ENCODE assay signal across 20 cellular contexts in genomic region chr4:2072971-2073807, GRCh38. TPM values are rescaled to one million over a fixed set of nuclear protein-coding genes. Genes with fewer than 3 reads are reported as not detected.
DNase-seq lines count a peak whose midpoint lies in the region; FAIRE-seq and TF ChIP-seq lines count a peak whose summit lies in the region.
"Had no signal": no experiment of that assay in that cellular context is flagged by ENCODE, and none has a peak within 500 bp of the region (broad histone marks: within the 10 kb centered on the region; RNA-seq: fewer than 3 reads in every experiment).

No MANE protein-coding gene starts in this region.

- no peak overlapping the region for H3K23ac ChIP-seq in H1 (ENCODE audit: insufficient read length)

- no peak for FAIRE-seq in H1 (lab: Jason Lieb, UNC)
- FAIRE-seq: HTR-8/SVneo, RCC 7860 had no signal

- no peak overlapping the region for H4K91ac ChIP-seq in H1 (replicated peaks; ENCODE audit: insufficient read length, low read length)

- POLR2A ChIA-PET in HEK293 (lab: Yijun Ruan, JAX) (interaction anchor here (0.6 to 0.9 kb wide), 2 partner anchors 10 to 81 kb away, joined by 3 to 8 read pairs; no protein-coding TSS in a partner anchor), H1 (lab: Charles Lee; ENCODE audit: partially characterized antibody) (interaction anchor here (2.2 kb wide), 1 partner anchor 12 kb away, joined by 6 read pairs; no protein-coding TSS in a partner anchor)

- H3K27ac ChIP-seq in HEK293 (ENCODE audit: extremely low read depth, low read depth, low read length) (no peak overlapping the region), H1 (ENCODE audit: low read depth, low read length) (no peak overlapping the region), sigmoid colon (no peak overlapping the region)
- H3K27ac ChIP-seq: BLaER1 treated with 17β-estradiol and CSF1 and Interleukin-3, amounts not matched to agents 10 nM and 100 nM had no signal

- H4K20me1 ChIP-seq in H1 (replicated peaks in 1 of 2; ENCODE audit: control insufficient read depth in 1 of 2, insufficient read depth in 2 of 2, low read length in 2 of 2): peaks cover 0 to 8% of the 10 kb centered on the region in 2 experiments

- H2BK5ac ChIP-seq in H1 (ENCODE audit: low read depth, low read length): no peak overlapping the region

- no peak overlapping the region for H3K4me2 ChIP-seq in H1 (ENCODE audit: insufficient read depth in 1 of 2, low read depth in 2 of 2, low read length in 2 of 2)

- no peak overlapping the region for H2BK120ac ChIP-seq in H1 (replicated peaks; ENCODE audit: low read depth, low read length)

- TF ChIP-seq POLR2A in H1 (IDR thresholded peaks at IDR 0.05; ENCODE audit: control extremely low read depth in 1 of 2, low read depth in 2 of 2, low read length in 2 of 2): no peak
- no peak for TF ChIP-seq POLR2A in sigmoid colon (IDR thresholded peaks at IDR 0.05)

- H3K36me3 ChIP-seq in HEK293 (ENCODE audit: control insufficient read depth in 2 of 2, insufficient read depth in 1 of 2, low read length in 2 of 2) (peaks cover 0 to 5% of the 10 kb centered on the region in 2 experiments; a peak in 1 of 3 replicates), H1 (ENCODE audit: control insufficient read depth in 2 of 4, insufficient read depth in 4 of 4, low read length in 3 of 4) (no peaks in the 10 kb centered on the region), sigmoid colon (no peaks in the 10 kb centered on the region)
- H3K36me3 ChIP-seq: BLaER1 treated with 17β-estradiol and CSF1 and Interleukin-3, amounts not matched to agents 10 nM and 100 nM had no signal

- no peak for TF ChIP-seq RAD21 in H1 (IDR thresholded peaks at IDR 0.05 in 1 of 2, conservative IDR thresholded peaks at IDR 0.05 in 1 of 2; ENCODE audit: low read depth in 2 of 2, low read length in 2 of 2)

- no peak overlapping the region for H4K5ac ChIP-seq in H1 (ENCODE audit: insufficient read length, low read depth, low read length)

- H3K4me3 ChIP-seq in HEK293 (ENCODE audit: low read depth, low read length): no peak overlapping the region
- H3K4me3 ChIP-seq in H1 (ENCODE audit: extremely low read depth in 1 of 4, insufficient read depth in 2 of 4, low read depth in 3 of 4, low read length in 4 of 4): no peak overlapping the region
- no peak overlapping the region for H3K4me3 ChIP-seq in sigmoid colon
- H3K4me3 ChIP-seq: BLaER1 treated with 17β-estradiol and CSF1 and Interleukin-3, amounts not matched to agents 10 nM and 100 nM had no signal

- H3K18ac ChIP-seq in H1 (ENCODE audit: extremely low read depth, low read length): no peak overlapping the region

- no peaks in the 10 kb centered on the region for H3K79me1 ChIP-seq in H1 (ENCODE audit: low read depth, low read length)

- no peak overlapping the region for H2BK20ac ChIP-seq in H1 (ENCODE audit: low read length)

- H3K14ac ChIP-seq in H1 (ENCODE audit: insufficient read length): no peak overlapping the region

- no peaks in the 10 kb centered on the region; the same call in 1 of the 2 replicates for H3K23me2 ChIP-seq in H1 (ENCODE audit: low read depth, low read length)

- H3K4ac ChIP-seq in H1 (replicated peaks; ENCODE audit: insufficient read length, low read depth, low read length): no peak overlapping the region

- H3K56ac ChIP-seq in H1 (replicated peaks; ENCODE audit: insufficient read length, low read depth, low read length): no peak overlapping the region

- H3K9ac ChIP-seq in H1 (replicated peaks in 1 of 4; ENCODE audit: extremely low read depth in 1 of 4, low read depth in 3 of 4, low read length in 3 of 4): no peak overlapping the region
- H3K9ac ChIP-seq: BLaER1 treated with 17β-estradiol and CSF1 and Interleukin-3, amounts not matched to agents 10 nM and 100 nM had no signal

- H2AK5ac ChIP-seq in H1 (ENCODE audit: low read depth, low read length): no peak overlapping the region; the same call in 1 of the 2 replicates

- TF ChIP-seq EP300 in H1 (IDR thresholded peaks at IDR 0.05; ENCODE audit: borderline replicate concordance in 1 of 2, low read depth in 2 of 2, low read length in 2 of 2): no peak
- TF ChIP-seq EP300 in sigmoid colon (IDR thresholded peaks at IDR 0.05): no peak

- H3K9me3 ChIP-seq in HEK293 (ENCODE audit: control insufficient read depth, insufficient read depth, low read depth, low read length): no peaks in the 10 kb centered on the region
- H3K9me3 ChIP-seq in H1 (ENCODE audit: insufficient read depth in 2 of 2, low read depth in 1 of 2, low read length in 1 of 2): no peaks in the 10 kb centered on the region
- no peaks in the 10 kb centered on the region for H3K9me3 ChIP-seq in sigmoid colon
- H3K9me3 ChIP-seq: BLaER1 treated with 17β-estradiol and CSF1 and Interleukin-3, amounts not matched to agents 10 nM and 100 nM had no signal

- no peak overlapping the region for H2BK12ac ChIP-seq in H1 (ENCODE audit: low read depth, low read length)

- no peak for TF ChIP-seq CTCF in HEK293 (tag by site-specific recombination; IDR thresholded peaks at IDR 0.05)
- no peak for TF ChIP-seq CTCF in H1 (IDR thresholded peaks at IDR 0.05; ENCODE audit: control extremely low read depth in 1 of 3, insufficient read depth in 1 of 3, low read depth in 1 of 3, low read length in 3 of 3)
- no peak for TF ChIP-seq CTCF in sigmoid colon (IDR thresholded peaks at IDR 0.05)

- WGBS in H1 (ENCODE audit: extremely low coverage in 1 of 2, insufficient coverage in 1 of 2, insufficient read length in 1 of 2, insufficient replicate concordance in 2 of 2, low coverage in 1 of 2, low lambda C conversion rate in 2 of 2, missing lambda C conversion rate in 1 of 2), 2 experiments: 94% methylated on average over 16 of the region's 20 CpGs; no CpG with 5 or more reads in 1 of the 2 experiments
- 88 to 92% methylated on average over 20 of the region's 20 CpGs for WGBS in sigmoid colon, 2 donors

- H2AFZ ChIP-seq in H1 (ENCODE audit: low read length): no peak overlapping the region

- H3K27me3 ChIP-seq in H1 (replicated peaks in 1 of 4; ENCODE audit: control insufficient read depth in 3 of 4, extremely low read depth in 1 of 4, insufficient read depth in 3 of 4, low read length in 3 of 4) (no peaks in the 10 kb centered on the region), sigmoid colon (peaks cover 4 to 21% (median 9%) of the 10 kb centered on the region in 3 donors)

- CTCF ChIA-PET in HEK293 (lab: Yijun Ruan, JAX): no interaction called here
- CTCF ChIA-PET in H1 (lab: Charles Lee; ENCODE audit: partially characterized antibody): interaction anchor here (0.6 to 1.5 kb wide), 5 partner anchors 11 to 114 kb away, joined by 3 read pairs; no protein-coding TSS in a partner anchor

- 0 out of 4 replicates have a peak, but pooled peaks cover 0 to 2% of the 10 kb centered on the region in 2 experiments for H3K79me2 ChIP-seq in H1 (ENCODE audit: control insufficient read depth in 1 of 2, insufficient read depth in 2 of 2, low read length in 2 of 2)

- no peak overlapping the region for H2BK15ac ChIP-seq in H1 (ENCODE audit: low read length)

- H4K8ac ChIP-seq in H1 (ENCODE audit: extremely low read depth, insufficient read depth, low read length): peak overlapping the region; percentile 44; the same call in 1 of the 2 replicates

- H3K4me1 ChIP-seq in HEK293 (ENCODE audit: control insufficient read depth, insufficient read depth, low read length) (no peaks in the 10 kb centered on the region), H1 (replicated peaks in 1 of 4; ENCODE audit: control insufficient read depth in 3 of 4, insufficient read depth in 4 of 4, low read length in 3 of 4) (peaks cover 0 to 22% (median 11%) of the 10 kb centered on the region in 4 experiments; a peak in 6 of 7 replicates), sigmoid colon (no peaks in the 10 kb centered on the region)

- DNase-seq in activated effector memory CD4-positive, alpha-beta T cell treated with anti-CD3 and anti-CD28 coated beads, Interleukin-2, amount 50 U/mL, for 16 hours: peak; percentile 57
- DNase-seq in activated effector memory CD4-positive, alpha-beta T cell treated with Interleukin-2 at 50 U/mL for 16 hours: no peak
- DNase-seq in H1 (ENCODE audit: low read depth in 1 of 2, low spot score in 2 of 2) (peak in 1 of 2 experiments; percentile 43), sigmoid colon (peak; percentile 57), NCI-H187 treated with DMSO at 0.1 percent for 48 hours (lab: John Stamatoyannopoulos, UW) (no peak), NCI-H146 treated with DMSO at 0.1 percent for 48 hours (lab: John Stamatoyannopoulos, UW; ENCODE audit: unreplicated experiment) (no peak), NCI-H345 treated with DMSO at 0.1 percent for 48 hours (lab: John Stamatoyannopoulos, UW; ENCODE audit: unreplicated experiment) (no peak)
- DNase-seq: EL, HCEC 1CT, KBM-7, NCI-H1048, NCI-H1930, NCI-H2171 treated with DMSO at 0.1 percent for 48 hours, NCI-H510A, NCI-H82, SIG-M5 had no signal

- intact Hi-C loops in sigmoid colon (cut with DNase I): no loop called here

TF ChIP-seq in H1, 55 proteins besides CTCF, POLR2A, EP300 and RAD21:
- TF ChIP-seq MAFK (IDR thresholded peaks at IDR 0.05; ENCODE audit: low read depth, low read length): no peak
- TF ChIP-seq KDM4A (IDR thresholded peaks at IDR 0.05; ENCODE audit: low read depth, low read length, severe bottlenecking): no peak
TF ChIP-seq in H1: peak in this region for 0.

RNA-seq across cellular contexts. Expression of gene NAT8L, which starts 14.1 kb away (rescaled TPM):
- 10.8 and 11.5 TPM in 2 replicates for total RNA-seq in H1 (2021; fragmentation: NEBNext Ultra II Directional; extraction: Animal tissue kit (Norgen Biotek cat#: 25700))
- polyA plus RNA-seq in H1 (2011; rRNA removed) (10.8 and 13.3 TPM in 2 replicates), sigmoid colon (1 to 10 TPM in 1 of 3 donors, under 1 TPM in 1, not detected in 1; under 0.01 to 2.4 TPM)
- polyA plus RNA-seq in H1 (2011; cell fraction: cytosol; rRNA removed): 10.6 TPM
- 22.6 TPM for polyA plus RNA-seq in H1 (2011; cell fraction: nucleus; rRNA removed)
- polyA plus RNA-seq in H1 (2012, experiment 1 of 2): 10.1 to 16.0 TPM (median 14.1 TPM) in 4 replicates
- 9.8 TPM for polyA plus RNA-seq in H1 (2012, experiment 2 of 2)
- 4.8 TPM for polyA plus RNA-seq in H1 (2013, experiment 1 of 2)
- 5.0 TPM for polyA plus RNA-seq in H1 (2013, experiment 2 of 2)
- polyA minus RNA-seq in H1 (2011; rRNA and poly(A)+ RNA removed): 28.5 and 40.4 TPM in 2 replicates
- 7.3 TPM for polyA minus RNA-seq in H1 (2011; cell fraction: cytosol; rRNA and poly(A)+ RNA removed)
- polyA minus RNA-seq in H1 (2011; cell fraction: nucleus; rRNA and poly(A)+ RNA removed): 7.3 TPM
- under 1 TPM in 3 of 4 donors, not detected in 1; 0.27 to 0.36 (median 0.28) TPM for total RNA-seq in sigmoid colon

Comparison
In these comparisons a context has a peak if more than half of its experiments do, and no peak if none do; other contexts are left out.
1. DNase-seq: peak in activated effector memory CD4-positive, alpha-beta T cell treated with anti-CD3 and anti-CD28 coated beads, Interleukin-2, amount 50 U/mL, for 16 hours (single experiment) and sigmoid colon (single experiment); none in activated effector memory CD4-positive, alpha-beta T cell treated with Interleukin-2 at 50 U/mL for 16 hours (single experiment), NCI-H187 treated with DMSO at 0.1 percent for 48 hours (single experiment), NCI-H146 treated with DMSO at 0.1 percent for 48 hours (single experiment) and NCI-H345 treated with DMSO at 0.1 percent for 48 hours (single experiment).